ENCODE assay signal across 8 cellular contexts in genomic region chr5:52800394-52801213, GRCh38. TPM values are rescaled to one million over a fixed set of nuclear protein-coding genes. Genes with fewer than 3 reads are reported as not detected.
DNase-seq lines count a peak whose midpoint lies in the region; ATAC-seq, FAIRE-seq and TF ChIP-seq lines count a peak whose summit lies in the region.

No MANE protein-coding gene starts in this region.

- H3K27me3 Mint-ChIP-seq in CD14-positive monocyte (ENCODE audit: low read depth in 3 of 3) (peaks cover 0 to 3% (median 0%) of the 10 kb centered on the region in 3 donors), neural crest cell (ENCODE audit: low read depth) (no peaks in the 10 kb centered on the region)

- TF ChIP-seq CTCF in CD14-positive monocyte (IDR thresholded peaks at IDR 0.05): no peak
- TF ChIP-seq CTCF in neural crest cell (conservative IDR thresholded peaks at IDR 0.05): peak; percentile 28
- TF ChIP-seq CTCF in thyroid gland (IDR thresholded peaks at IDR 0.05): peak in 1 of 6 experiments; percentile 13

- H3K36me3 ChIP-seq in thyroid gland: no peaks in the 10 kb centered on the region

- TF ChIP-seq POLR2A in thyroid gland (IDR thresholded peaks at IDR 0.05): peak in 1 of 2 donors; percentile 55

- H3K9me3 ChIP-seq in thyroid gland: no peaks in the 10 kb centered on the region

- H3K4me1 Mint-ChIP-seq in CD14-positive monocyte: peaks cover 70% of the 10 kb centered on the region
- peaks cover 43% of the 10 kb centered on the region for H3K4me1 Mint-ChIP-seq in neural crest cell

- H3K27ac Mint-ChIP-seq in CD14-positive monocyte: peak overlapping the region; percentile 91 to 99 (median 97)
- H3K27ac Mint-ChIP-seq in neural crest cell (ENCODE audit: unreplicated experiment): peak overlapping the region; percentile 90

- H3K4me3 ChIP-seq in thyroid gland (replicated peaks in 1 of 3): peak overlapping the region; percentile 49 to 61 (median 58)

- H3K9me3 Mint-ChIP-seq in CD14-positive monocyte (peaks cover 0 to 3% (median 0%) of the 10 kb centered on the region in 7 donors), neural crest cell (no peaks in the 10 kb centered on the region)

- H3K27me3 ChIP-seq in thyroid gland: no peaks in the 10 kb centered on the region

- DNase-seq in CD14-positive monocyte (ENCODE audit: low spot score): peak; percentile 78
- DNase-seq in GM19239 (ENCODE audit: insufficient read length, low spot score): no peak
- DNase-seq in RPMI7951 (ENCODE audit: low read depth): peak; percentile 86
- DNase-seq in activated naive CD4-positive, alpha-beta T cell treated with Interleukin-2 at 50 U/mL for 16 hours: peak; percentile 65
- peak; percentile 42 for DNase-seq in foreskin melanocyte
- peak; percentile 17 for DNase-seq in neural crest cell (ENCODE audit: low read depth, low spot score)
- DNase-seq in thyroid gland: peak; percentile 78 to 85

- WGBS in thyroid gland, 2 donors: 6 to 12% methylated on average over 7 to 13 of the region's 31 CpGs

- H3K27ac ChIP-seq in thyroid gland: peak overlapping the region; percentile 86 to 99 (median 98)

- H3K36me3 Mint-ChIP-seq in CD14-positive monocyte: peaks cover 3 to 8% of the 10 kb centered on the region in 2 donors
- H3K36me3 Mint-ChIP-seq in neural crest cell (ENCODE audit: low read depth): peaks cover 5% of the 10 kb centered on the region

- intact Hi-C loops in CD14-positive monocyte (cut with micrococcal nuclease) (no loop called here), thyroid gland (cut with DNase I) (no loop called here)

- peak; percentile 27 for ATAC-seq in HG03342 (IDR thresholded peaks at IDR 0.05; ENCODE audit: unreplicated experiment)

- H3K4me3 Mint-ChIP-seq in CD14-positive monocyte: peak overlapping the region; percentile 91 to 94
- peak overlapping the region; percentile 95 for H3K4me3 Mint-ChIP-seq in neural crest cell

- FAIRE-seq in GM19239 (lab: Jason Lieb, UNC): peak; percentile 62

- H3K4me1 ChIP-seq in thyroid gland: peaks cover 51 to 70% of the 10 kb centered on the region in 2 donors

RNA-seq across cellular contexts. Expression of gene ITGA1, which starts 12.9 kb away (rescaled TPM):
- polyA plus RNA-seq in CD14-positive monocyte: under 1 TPM; 0.79 to 0.89 TPM
- 47.7 and 74.6 TPM in 2 replicates for total RNA-seq in RPMI7951 (2014; rRNA removed; shearing (Covaris generic))
- total RNA-seq in neural crest cell: 2.2 and 3.0 TPM in 2 replicates
- total RNA-seq in thyroid gland: 10 to 100 TPM; 38.7 to 85.9 (median 52.6) TPM

RNA-seq across cellular contexts. Expression of gene PELO, which starts 12.9 kb away (rescaled TPM):
- 1 to 10 TPM; 1.8 to 2.1 TPM for polyA plus RNA-seq in CD14-positive monocyte
- total RNA-seq in RPMI7951 (2014; rRNA removed; shearing (Covaris generic)): 30.6 and 33.4 TPM in 2 replicates
- total RNA-seq in neural crest cell (11.6 and 11.8 TPM in 2 replicates), thyroid gland (10 to 100 TPM; 20.0 to 37.0 (median 23.3) TPM)
